30 cellular contexts compared by ENCODE assay signal in genomic region chr2:122764019-122764418, GRCh38.
"Had no signal": no experiment of that assay in that cellular context is flagged by ENCODE, and none has a peak within 500 bp of the region (broad histone marks: within the 10 kb centered on the region; RNA-seq: fewer than 3 reads in every experiment).

No MANE protein-coding gene starts in this region.

- H3K27me3 ChIP-seq: brain microvascular endothelial cell, dorsolateral prefrontal cortex, foreskin keratinocyte, gastrocnemius medialis, heart left ventricle had no signal

- H3K27ac ChIP-seq: brain microvascular endothelial cell, coronary artery, dorsolateral prefrontal cortex, foreskin keratinocyte, gastrocnemius medialis, heart left ventricle had no signal

- H3K4me3 Mint-ChIP-seq: activated CD4-positive, alpha-beta memory T cell treated with anti-CD3 and anti-CD28 coated beads, Interleukin-2, amount 10 ng/mL, durations not matched to agents 7 days and 5 days; activated CD4-positive, alpha-beta T cell treated with anti-CD3 and anti-CD28 coated beads for 36 hours; activated CD4-positive, alpha-beta T cell treated with anti-CD3 and anti-CD28 coated beads, Interleukin-2, amount 10 ng/mL, durations not matched to agents 7 days and 5 days; activated naive CD8-positive, alpha-beta T cell; activated T-cell treated with anti-CD3 and anti-CD28 coated beads, Interleukin-2, amount 50 U/mL, for 4 hours; activated T-helper 17 cell treated with anti-CD3 and anti-CD28 coated beads, Interleukin-2, amount 50 U/mL, for 72 hours; central memory CD8-positive, alpha-beta T cell; dendritic cell treated with granulocyte-macrophage colony-stimulating factor and Interleukin-4, amounts not matched to agents 40 ng/mL and 50 ng/mL, for 4 days; endodermal cell; T-helper 2 cell treated with Interferon-gamma antibody and Interleukin-4, amounts not matched to agents 5 μg/mL and 100 μg/mL, for 36 hours had no signal

- H3K4me1 ChIP-seq: foreskin keratinocyte, gastrocnemius medialis, heart left ventricle had no signal

- H3K36me3 ChIP-seq: brain microvascular endothelial cell, gastrocnemius medialis, heart left ventricle had no signal

- H3K4me1 Mint-ChIP-seq: activated CD4-positive, alpha-beta memory T cell treated with anti-CD3 and anti-CD28 coated beads, Interleukin-2, amount 10 ng/mL, durations not matched to agents 7 days and 5 days; activated CD4-positive, alpha-beta T cell treated with anti-CD3 and anti-CD28 coated beads for 36 hours; activated CD4-positive, alpha-beta T cell treated with anti-CD3 and anti-CD28 coated beads, Interleukin-2, amount 10 ng/mL, durations not matched to agents 7 days and 5 days; activated T-helper 17 cell treated with anti-CD3 and anti-CD28 coated beads, Interleukin-2, amount 50 U/mL, for 72 hours; central memory CD8-positive, alpha-beta T cell; endodermal cell had no signal

- H3K9me3 ChIP-seq: gastrocnemius medialis had no signal

- H3K27ac Mint-ChIP-seq: activated CD4-positive, alpha-beta memory T cell treated with anti-CD3 and anti-CD28 coated beads, Interleukin-2, amount 10 ng/mL, durations not matched to agents 7 days and 5 days; activated CD4-positive, alpha-beta T cell treated with anti-CD3 and anti-CD28 coated beads for 36 hours; activated CD4-positive, alpha-beta T cell treated with anti-CD3 and anti-CD28 coated beads, Interleukin-2, amount 10 ng/mL, durations not matched to agents 7 days and 5 days; activated naive CD8-positive, alpha-beta T cell; activated T-helper 17 cell treated with anti-CD3 and anti-CD28 coated beads, Interleukin-2, amount 50 U/mL, for 72 hours; dendritic cell treated with granulocyte-macrophage colony-stimulating factor and Interleukin-4, amounts not matched to agents 40 ng/mL and 50 ng/mL, for 4 days; endodermal cell; T-helper 2 cell treated with Interferon-gamma antibody and Interleukin-4, amounts not matched to agents 5 μg/mL and 100 μg/mL, for 36 hours had no signal

- DNase-seq: activated CD4-positive, alpha-beta memory T cell treated with anti-CD3 and anti-CD28 coated beads, Interleukin-2, amount 10 ng/mL, durations not matched to agents 7 days and 5 days; activated CD4-positive, alpha-beta T cell treated with anti-CD3 and anti-CD28 coated beads for 36 hours; activated CD4-positive, alpha-beta T cell treated with anti-CD3 and anti-CD28 coated beads, Interleukin-2, amount 10 ng/mL, durations not matched to agents 7 days and 5 days; activated CD4-positive, alpha-beta T cell treated with anti-CD3 and anti-CD28 coated beads, Interleukin-2, amount 50 U/mL, for 4 hours; activated CD4-positive, CD25-positive, alpha-beta regulatory T cell; activated CD4-positive, CD25-positive, alpha-beta regulatory T cell treated with anti-CD3 and anti-CD28 coated beads, Interleukin-2, amount 50 U/mL, for 72 hours; activated CD8-positive, alpha-beta memory T cell treated with anti-CD3 and anti-CD28 coated beads for 24 hours; activated effector memory CD4-positive, alpha-beta T cell treated with Interleukin-2 at 50 U/mL for 16 hours; activated gamma-delta T cell treated with Interleukin-2 at 50 U/mL for 16 hours; activated naive CD4-positive, alpha-beta T cell treated with anti-CD3 and anti-CD28 coated beads, Interleukin-2, amount 50 U/mL, for 16 hours; activated naive CD4-positive, alpha-beta T cell treated with Interleukin-2 at 50 U/mL for 16 hours; activated T-cell treated with anti-CD3 and anti-CD28 coated beads, Interleukin-2, amount 50 U/mL, for 4 hours; amniotic stem cell; anterior cingulate cortex; brain microvascular endothelial cell; dorsolateral prefrontal cortex; effector memory CD4-positive, alpha-beta T cell; endodermal cell; foreskin keratinocyte; gastrocnemius medialis; glutamatergic neuron; heart left ventricle; hypothalamus had no signal

- H3K4me3 ChIP-seq: coronary artery, dorsolateral prefrontal cortex, gastrocnemius medialis, heart left ventricle had no signal

- H3K36me3 Mint-ChIP-seq: activated naive CD8-positive, alpha-beta T cell had no signal

- ATAC-seq: activated CD4-positive, alpha-beta T cell treated with anti-CD3 and anti-CD28 coated beads for 36 hours; activated T-cell treated with anti-CD3 and anti-CD28 coated beads, Interleukin-2, amount 50 U/mL, for 4 hours; activated T-helper 17 cell treated with anti-CD3 and anti-CD28 coated beads, Interleukin-2, amount 50 U/mL, for 72 hours; esophagus mucosa; foreskin keratinocyte; gastrocnemius medialis; heart left ventricle had no signal

- H3K27me3 Mint-ChIP-seq: activated CD4-positive, alpha-beta memory T cell treated with anti-CD3 and anti-CD28 coated beads, Interleukin-2, amount 10 ng/mL, durations not matched to agents 7 days and 5 days; activated CD4-positive, alpha-beta T cell treated with anti-CD3 and anti-CD28 coated beads for 36 hours; activated CD4-positive, alpha-beta T cell treated with anti-CD3 and anti-CD28 coated beads, Interleukin-2, amount 10 ng/mL, durations not matched to agents 7 days and 5 days; activated naive CD8-positive, alpha-beta T cell; activated T-helper 17 cell treated with anti-CD3 and anti-CD28 coated beads, Interleukin-2, amount 50 U/mL, for 72 hours; central memory CD8-positive, alpha-beta T cell; dendritic cell treated with granulocyte-macrophage colony-stimulating factor and Interleukin-4, amounts not matched to agents 40 ng/mL and 50 ng/mL, for 4 days had no signal
